In genomic region chr3:113275876-113276580, GRCh38 we compare ENCODE assay signal across 8 cellular contexts.
A peak's percentile ranks its signal among the peaks of the same experiment; 100 is the strongest.
DNase-seq lines count a peak whose midpoint lies in the region; ATAC-seq and TF ChIP-seq lines count a peak whose summit lies in the region.

No MANE protein-coding gene starts in this region.

- H3K4me1 Mint-ChIP-seq in activated naive CD8-positive, alpha-beta T cell treated with anti-CD3 and anti-CD28 coated beads, Interleukin-2, amount 50 U/mL, for 24 hours: peaks cover 10% of the 10 kb centered on the region

- no peaks in the 10 kb centered on the region for H3K9me3 Mint-ChIP-seq in activated naive CD8-positive, alpha-beta T cell treated with anti-CD3 and anti-CD28 coated beads, Interleukin-2, amount 50 U/mL, for 24 hours

- H3K27ac ChIP-seq in left ventricle myocardium inferior (replicated peaks) (peak overlapping the region; percentile 80), gastrocnemius medialis (peak overlapping the region; percentile 32 to 74 (median 68))

- H3K27me3 ChIP-seq in H7 (ENCODE audit: control insufficient read depth, insufficient read depth, low read length) (no peaks in the 10 kb centered on the region), left ventricle myocardium inferior (ENCODE audit: low read depth) (peaks cover 20% of the 10 kb centered on the region), gastrocnemius medialis (no peaks in the 10 kb centered on the region), MG63 (no peaks in the 10 kb centered on the region)

- intact Hi-C loops in left ventricle myocardium inferior (cut with micrococcal nuclease): no loop called here
- intact Hi-C loops in gastrocnemius medialis (cut with DNase I; ENCODE audit: low total_unique reads): loop anchor here (10.0 kb wide), 1 partner anchor 121 kb away; no protein-coding TSS in a partner anchor

- H3K4me1 ChIP-seq in left ventricle myocardium inferior (peaks cover 13% of the 10 kb centered on the region), gastrocnemius medialis (peaks cover 8 to 12% of the 10 kb centered on the region in 2 donors)

- H3K9me3 ChIP-seq in left ventricle myocardium inferior (replicated peaks): no peaks in the 10 kb centered on the region
- H3K9me3 ChIP-seq in gastrocnemius medialis: no peaks in the 10 kb centered on the region
- H3K9me3 ChIP-seq in MG63: no peaks in the 10 kb centered on the region

- peak overlapping the region; percentile 35 for H3K27ac Mint-ChIP-seq in activated naive CD8-positive, alpha-beta T cell treated with anti-CD3 and anti-CD28 coated beads, Interleukin-2, amount 50 U/mL, for 24 hours

- no peak for TF ChIP-seq POLR2A in gastrocnemius medialis (IDR thresholded peaks at IDR 0.05)

- TF ChIP-seq CTCF in GM13977 (IDR thresholded peaks at IDR 0.05; ENCODE audit: extremely low read depth, insufficient read depth, missing control alignments): no peak
- TF ChIP-seq CTCF in left ventricle myocardium inferior (IDR thresholded peaks at IDR 0.05; ENCODE audit: borderline replicate concordance): no peak
- TF ChIP-seq CTCF in gastrocnemius medialis (IDR thresholded peaks at IDR 0.05 in 4 of 5, conservative IDR thresholded peaks at IDR 0.05 in 1 of 5): peak in 1 of 5 experiments; percentile 8

- H3K36me3 ChIP-seq in H7 (replicated peaks; ENCODE audit: control insufficient read depth, insufficient read depth, low read length) (no peaks in the 10 kb centered on the region), left ventricle myocardium inferior (peaks cover 21% of the 10 kb centered on the region), gastrocnemius medialis (no peaks in the 10 kb centered on the region), MG63 (no peaks in the 10 kb centered on the region)

- H3K27me3 Mint-ChIP-seq in activated naive CD8-positive, alpha-beta T cell treated with anti-CD3 and anti-CD28 coated beads, Interleukin-2, amount 50 U/mL, for 24 hours: peaks cover 6% of the 10 kb centered on the region

- in situ Hi-C loops in GM13977 (cut with MboI; ENCODE audit: low pct_unique_long_range_greater_than_20kb, low sequenced_read_pairs, unreplicated experiment): no loop called here
- in situ Hi-C loops in gastrocnemius medialis (cut with MboI; ENCODE audit: low sequenced_read_pairs in 4 of 4): no loop called here

- no peak overlapping the region for H3K4me3 ChIP-seq in H7 (ENCODE audit: insufficient read depth, low read depth, low read length)
- H3K4me3 ChIP-seq in left ventricle myocardium inferior: peak overlapping the region; percentile 46
- H3K4me3 ChIP-seq in gastrocnemius medialis: peak overlapping the region; percentile 23 to 35 (median 31)
- no peak overlapping the region for H3K4me3 ChIP-seq in MG63

- no peaks in the 10 kb centered on the region for H3K36me3 Mint-ChIP-seq in activated naive CD8-positive, alpha-beta T cell treated with anti-CD3 and anti-CD28 coated beads, Interleukin-2, amount 50 U/mL, for 24 hours (ENCODE audit: low read depth)

- peak; percentile 64 for DNase-seq in GM13977 (ENCODE audit: low spot score)
- DNase-seq in H7: peak; percentile 88
- DNase-seq in NCI-H1048 (lab: John Stamatoyannopoulos, UW): peak; percentile 45
- peak; percentile 5 for DNase-seq in activated naive CD8-positive, alpha-beta T cell treated with anti-CD3 and anti-CD28 coated beads, Interleukin-2, amount 50 U/mL, for 24 hours
- DNase-seq in left ventricle myocardium inferior: peak; percentile 44
- peak in 1 of 2 donors; percentile 56 for DNase-seq in gastrocnemius medialis
- DNase-seq in MG63: no peak
- DNase-seq in amniotic stem cell (lab: John Stamatoyannopoulos, UW): no peak

- no peak overlapping the region for H3K4me3 Mint-ChIP-seq in activated naive CD8-positive, alpha-beta T cell treated with anti-CD3 and anti-CD28 coated beads, Interleukin-2, amount 50 U/mL, for 24 hours

- ATAC-seq in activated naive CD8-positive, alpha-beta T cell treated with anti-CD3 and anti-CD28 coated beads, Interleukin-2, amount 50 U/mL, for 24 hours: peak; percentile 38
- peak; percentile 55 to 71 for ATAC-seq in gastrocnemius medialis

Comparison
In these comparisons a context has a peak if more than half of its experiments do, and no peak if none do; other contexts are left out.
1. DNase-seq: peak in GM13977 (single experiment), H7 (single experiment), NCI-H1048 (single experiment), activated naive CD8-positive, alpha-beta T cell treated with anti-CD3 and anti-CD28 coated beads, Interleukin-2, amount 50 U/mL, for 24 hours (single experiment) and left ventricle myocardium inferior (single experiment); none in MG63 (single experiment) and amniotic stem cell (single experiment).
2. H3K4me3 ChIP-seq: peak in left ventricle myocardium inferior (single experiment) and gastrocnemius medialis (4 of 4); none in H7 (single experiment) and MG63 (single experiment).